Comparison of ENCODE assay signal across 11 cellular contexts in genomic region chr1:113191579-113192076, GRCh38.
DNase-seq lines count a peak whose midpoint lies in the region; ATAC-seq, FAIRE-seq and TF ChIP-seq lines count a peak whose summit lies in the region.
"Had no signal": no experiment of that assay in that cellular context is flagged by ENCODE, and none has a peak within 500 bp of the region (broad histone marks: within the 10 kb centered on the region; RNA-seq: fewer than 3 reads in every experiment).

No MANE protein-coding gene starts in this region.

- H3K4me3 ChIP-seq in mammary epithelial cell (replicated peaks in 1 of 3; ENCODE audit: insufficient read depth in 1 of 3, low read depth in 2 of 3, low read length in 3 of 3): no peak overlapping the region
- H3K4me3 ChIP-seq in gastroesophageal sphincter: no peak overlapping the region
- H3K4me3 ChIP-seq: gastrocnemius medialis had no signal

- CTCF ChIA-PET in mammary epithelial cell (lab: Charles Lee; ENCODE audit: low non-redundant PET): no interaction called here

- H2AFZ ChIP-seq in mammary epithelial cell (ENCODE audit: low read depth, low read length): no peak overlapping the region

- no peak for TF ChIP-seq POLR2A in H54 (IDR thresholded peaks at IDR 0.05; ENCODE audit: low read depth, low read length)
- TF ChIP-seq POLR2A in gastroesophageal sphincter (IDR thresholded peaks at IDR 0.05): no peak

- H3K9me3 ChIP-seq in mammary epithelial cell (replicated peaks; ENCODE audit: insufficient read depth, low read length) (no peaks in the 10 kb centered on the region), gastroesophageal sphincter (no peaks in the 10 kb centered on the region)
- H3K9me3 ChIP-seq: gastrocnemius medialis had no signal

- WGBS in mammary epithelial cell (ENCODE audit: low coverage, missing lambda C conversion rate): 87% methylated on average over 6 of the region's 11 CpGs
- 71 to 83% methylated on average over 1 to 7 of the region's 11 CpGs for WGBS in gastroesophageal sphincter (ENCODE audit: low coverage in 1 of 2), 2 donors

- H3K4me1 ChIP-seq in mammary epithelial cell (ENCODE audit: insufficient read depth, low read length): peaks cover 3% of the 10 kb centered on the region
- H3K4me1 ChIP-seq in gastroesophageal sphincter: no peaks in the 10 kb centered on the region
- H3K4me1 ChIP-seq: gastrocnemius medialis had no signal

- no TSS peak for BruUV-seq in mammary epithelial cell (replicated peaks; lab: Mats Ljungman, UMichigan)

- H3K27me3 Mint-ChIP-seq in natural killer cell treated with Interleukin-12 subunit alpha and Interleukin-12 subunit beta and Interleukin-15 and Interleukin-18, amount 100 ng/mL, for 72 hours: peaks cover 23 to 45% of the 10 kb centered on the region in 2 donors
- H3K27me3 Mint-ChIP-seq in natural killer cell (ENCODE audit: low read depth in 2 of 2): peaks cover 18 to 26% of the 10 kb centered on the region in 2 donors

- TF ChIP-seq CTCF in natural killer cell (IDR thresholded peaks at IDR 0.05) (no peak), mammary epithelial cell (conservative IDR thresholded peaks at IDR 0.05 in 1 of 2, IDR thresholded peaks at IDR 0.05 in 1 of 2; ENCODE audit: extremely low read depth in 1 of 2, insufficient read depth in 1 of 2, low read depth in 1 of 2, low read length in 2 of 2) (no peak), gastroesophageal sphincter (IDR thresholded peaks at IDR 0.05) (no peak)

- no peaks in the 10 kb centered on the region for H4K20me1 ChIP-seq in mammary epithelial cell (ENCODE audit: insufficient read depth, low read length)

- dilution Hi-C loops in mammary epithelial cell (cut with HindIII; ENCODE audit: low sequenced_read_pairs): no loop called here

- in situ Hi-C loops in mammary epithelial cell (cut with MboI; ENCODE audit: low sequenced_read_pairs in 2 of 2): no loop called here

- H3K79me2 ChIP-seq in mammary epithelial cell (ENCODE audit: insufficient read depth, low read length): no peaks in the 10 kb centered on the region

- no peak for FAIRE-seq in H54 (lab: Jason Lieb, UNC)

- H3K4me1 Mint-ChIP-seq in natural killer cell treated with Interleukin-12 subunit alpha and Interleukin-12 subunit beta and Interleukin-15 and Interleukin-18, amount 100 ng/mL, for 72 hours (ENCODE audit: low read depth in 2 of 2): peaks cover 4 to 6% of the 10 kb centered on the region in 2 donors
- peaks cover 0 to 5% of the 10 kb centered on the region in 2 donors for H3K4me1 Mint-ChIP-seq in natural killer cell
- H3K4me1 Mint-ChIP-seq: T-helper 17 cell had no signal

- H3K27ac Mint-ChIP-seq in natural killer cell treated with Interleukin-12 subunit alpha and Interleukin-12 subunit beta and Interleukin-15 and Interleukin-18, amount 100 ng/mL, for 72 hours: no peak overlapping the region
- H3K27ac Mint-ChIP-seq in natural killer cell: no peak overlapping the region
- H3K27ac Mint-ChIP-seq: activated naive CD8-positive, alpha-beta T cell; T-helper 17 cell had no signal

- no peaks in the 10 kb centered on the region for H3K36me3 Mint-ChIP-seq in natural killer cell treated with Interleukin-12 subunit alpha and Interleukin-12 subunit beta and Interleukin-15 and Interleukin-18, amount 100 ng/mL, for 72 hours
- H3K36me3 Mint-ChIP-seq in natural killer cell: no peaks in the 10 kb centered on the region

- H3K27ac ChIP-seq in mammary epithelial cell (ENCODE audit: insufficient read depth, low read depth, low read length): no peak overlapping the region
- H3K27ac ChIP-seq in gastroesophageal sphincter: no peak overlapping the region
- H3K27ac ChIP-seq: gastrocnemius medialis had no signal

- H3K36me3 ChIP-seq in mammary epithelial cell (ENCODE audit: insufficient read depth, low read length): no peaks in the 10 kb centered on the region
- no peaks in the 10 kb centered on the region for H3K36me3 ChIP-seq in gastroesophageal sphincter
- H3K36me3 ChIP-seq: gastrocnemius medialis had no signal

- no peak for TF ChIP-seq EP300 in gastroesophageal sphincter (IDR thresholded peaks at IDR 0.05)

- no peaks in the 10 kb centered on the region for H3K27me3 ChIP-seq in mammary epithelial cell (ENCODE audit: insufficient read depth, low read length)
- no peaks in the 10 kb centered on the region for H3K27me3 ChIP-seq in gastroesophageal sphincter
- H3K27me3 ChIP-seq: gastrocnemius medialis had no signal

- ATAC-seq in natural killer cell treated with Interleukin-12 subunit alpha and Interleukin-12 subunit beta and Interleukin-15 and Interleukin-18, amount 100 ng/mL, for 72 hours: peak; percentile 13 to 35
- no peak for ATAC-seq in natural killer cell
- ATAC-seq in HG03442 (IDR thresholded peaks at IDR 0.05; ENCODE audit: unreplicated experiment): peak; percentile 53
- no peak for ATAC-seq in gastroesophageal sphincter
- ATAC-seq: gastrocnemius medialis, T-helper 17 cell had no signal

- peaks cover 6% of the 10 kb centered on the region for H3K9me3 Mint-ChIP-seq in natural killer cell treated with Interleukin-12 subunit alpha and Interleukin-12 subunit beta and Interleukin-15 and Interleukin-18, amount 100 ng/mL, for 72 hours
- H3K9me3 Mint-ChIP-seq in natural killer cell: peaks cover 3 to 5% of the 10 kb centered on the region in 2 donors

- H3K4me2 ChIP-seq in mammary epithelial cell (ENCODE audit: insufficient read depth, low read depth, low read length): no peak overlapping the region

- intact Hi-C loops in natural killer cell (cut with micrococcal nuclease) (no loop called here), mammary epithelial cell (cut with micrococcal nuclease) (no loop called here)

- DNase-seq in natural killer cell treated with Interleukin-12 subunit alpha and Interleukin-12 subunit beta and Interleukin-15 and Interleukin-18, amount 100 ng/mL, for 72 hours (ENCODE audit: low spot score): no peak
- DNase-seq in natural killer cell (no peak), mammary epithelial cell (peak; percentile 11), NCI-H2227 (lab: John Stamatoyannopoulos, UW; ENCODE audit: unreplicated experiment) (no peak), H54 (ENCODE audit: insufficient read length, low spot score) (no peak)
- DNase-seq in stimulated activated CD4-positive, alpha-beta T cell treated with anti-CD3 and anti-CD28 coated beads, Interleukin-4, amount 100 ng/mL, for 24 hours: no peak
- DNase-seq: gastrocnemius medialis, T-helper 17 cell had no signal

- no peak overlapping the region for H3K9ac ChIP-seq in mammary epithelial cell (ENCODE audit: insufficient read depth, low read length)

- no peak overlapping the region for H3K4me3 Mint-ChIP-seq in natural killer cell treated with Interleukin-12 subunit alpha and Interleukin-12 subunit beta and Interleukin-15 and Interleukin-18, amount 100 ng/mL, for 72 hours
- no peak overlapping the region for H3K4me3 Mint-ChIP-seq in natural killer cell
- H3K4me3 Mint-ChIP-seq: activated naive CD8-positive, alpha-beta T cell; T-helper 17 cell had no signal

Comparison
In these comparisons a context has a peak if more than half of its experiments do, and no peak if none do; other contexts are left out.
1. ATAC-seq: peak in natural killer cell treated with Interleukin-12 subunit alpha and Interleukin-12 subunit beta and Interleukin-15 and Interleukin-18, amount 100 ng/mL, for 72 hours (2 of 2) and HG03442 (single experiment); none in natural killer cell (0 of 3) and gastroesophageal sphincter (single experiment).